10 cellular contexts compared by ENCODE assay signal in the genomic region with DNA sequence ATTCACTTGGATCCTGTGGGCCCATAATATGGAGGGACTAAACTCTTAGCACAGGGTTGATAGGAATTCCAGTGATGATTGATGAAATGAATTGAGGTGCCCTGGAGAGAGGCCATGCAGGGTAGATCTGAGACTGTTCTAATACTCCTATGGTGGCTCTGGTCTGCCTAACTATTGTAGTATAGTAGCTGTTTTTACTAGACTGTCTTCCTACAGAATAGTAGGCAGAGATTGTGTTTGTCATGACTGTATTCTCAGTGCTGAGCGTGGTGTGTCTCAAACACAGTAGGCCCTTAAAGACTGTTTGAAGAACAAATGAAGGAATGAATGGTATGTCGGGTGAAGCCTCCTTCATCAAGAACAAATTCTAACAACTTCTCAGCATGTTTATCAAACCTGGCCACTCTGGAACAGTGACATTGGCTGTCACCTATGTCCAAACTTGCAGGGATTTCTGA.
A peak's percentile ranks its signal among the peaks of the same experiment; 100 is the strongest.
DNase-seq lines count a peak whose midpoint lies in the region; ATAC-seq lines count a peak whose summit lies in the region.
"Had no signal": no experiment of that assay in that cellular context is flagged by ENCODE, and none has a peak within 500 bp of the region (broad histone marks: within the 10 kb centered on the region; RNA-seq: fewer than 3 reads in every experiment).

No MANE protein-coding gene starts in this region.

- no peaks in the 10 kb centered on the region for H3K9me3 ChIP-seq in T-helper 17 cell (ENCODE audit: control insufficient read depth, low read length, poor library complexity, severe bottlenecking)
- H3K9me3 ChIP-seq: BE2C had no signal

- no peaks in the 10 kb centered on the region for H3K27me3 Mint-ChIP-seq in activated naive CD8-positive, alpha-beta T cell treated with anti-CD3 and anti-CD28 coated beads, Interleukin-2, amount 10 ng/mL, durations not matched to agents 7 days and 5 days
- no peaks in the 10 kb centered on the region for H3K27me3 Mint-ChIP-seq in activated naive CD8-positive, alpha-beta T cell treated with anti-CD3 and anti-CD28 coated beads, Interleukin-2, amount 50 U/mL, for 24 hours
- H3K27me3 Mint-ChIP-seq in T-helper 17 cell = peaks cover 4% of the 10 kb centered on the region
- H3K27me3 Mint-ChIP-seq: IgD-negative memory B cell had no signal

- ATAC-seq in activated naive CD8-positive, alpha-beta T cell treated with anti-CD3 and anti-CD28 coated beads, Interleukin-2, amount 10 ng/mL, durations not matched to agents 7 days and 5 days (ENCODE audit: low read depth) = peak; percentile 35
- no peak for ATAC-seq in activated naive CD8-positive, alpha-beta T cell treated with anti-CD3 and anti-CD28 coated beads, Interleukin-2, amount 50 U/mL, for 24 hours
- ATAC-seq in T-helper 17 cell (peak; percentile 45), left lobe of liver (peak; percentile 25)

- H3K4me3 Mint-ChIP-seq in activated naive CD8-positive, alpha-beta T cell treated with anti-CD3 and anti-CD28 coated beads, Interleukin-2, amount 10 ng/mL, durations not matched to agents 7 days and 5 days = no peak overlapping the region
- no peak overlapping the region for H3K4me3 Mint-ChIP-seq in activated naive CD8-positive, alpha-beta T cell treated with anti-CD3 and anti-CD28 coated beads, Interleukin-2, amount 50 U/mL, for 24 hours
- H3K4me3 Mint-ChIP-seq in T-helper 17 cell = no peak overlapping the region
- H3K4me3 Mint-ChIP-seq: IgD-negative memory B cell had no signal

- POLR2A ChIA-PET in activated naive CD8-positive, alpha-beta T cell treated with anti-CD3 and anti-CD28 coated beads, Interleukin-2, amount 10 ng/mL, durations not matched to agents 7 days and 5 days (lab: Charles Lee) = interaction anchor here (0.7 to 2.6 kb wide), 5 partner anchors 9 to 451 kb away, joined by 3 to 12 read pairs (median 5); a partner anchor contains a TSS

- WGBS in urinary bladder = 45% methylated on average over 2 of the region's 2 CpGs

- no peaks in the 10 kb centered on the region for H3K36me3 ChIP-seq in urinary bladder (ENCODE audit: insufficient read depth)
- H3K36me3 ChIP-seq: BE2C had no signal

- H3K27ac ChIP-seq in urinary bladder (ENCODE audit: low read depth) = peak overlapping the region; percentile 82

- peaks cover 11% of the 10 kb centered on the region for H3K4me1 Mint-ChIP-seq in activated naive CD8-positive, alpha-beta T cell treated with anti-CD3 and anti-CD28 coated beads, Interleukin-2, amount 10 ng/mL, durations not matched to agents 7 days and 5 days
- H3K4me1 Mint-ChIP-seq in activated naive CD8-positive, alpha-beta T cell treated with anti-CD3 and anti-CD28 coated beads, Interleukin-2, amount 50 U/mL, for 24 hours = peaks cover 13% of the 10 kb centered on the region
- H3K4me1 Mint-ChIP-seq in T-helper 17 cell = peaks cover 4% of the 10 kb centered on the region

- H3K4me1 ChIP-seq in urinary bladder (ENCODE audit: insufficient read depth) = peaks cover 2% of the 10 kb centered on the region

- no peak for DNase-seq in activated naive CD8-positive, alpha-beta T cell treated with anti-CD3 and anti-CD28 coated beads, Interleukin-2, amount 10 ng/mL, durations not matched to agents 7 days and 5 days
- no peak for DNase-seq in activated naive CD8-positive, alpha-beta T cell treated with anti-CD3 and anti-CD28 coated beads, Interleukin-2, amount 50 U/mL, for 24 hours
- DNase-seq in T-helper 17 cell = no peak
- no peak for DNase-seq in left lobe of liver (ENCODE audit: low spot score)
- DNase-seq in effector CD8-positive, alpha-beta T cell (lab: John Stamatoyannopoulos, UW) = no peak
- no peak for DNase-seq in COLO668 (lab: John Stamatoyannopoulos, UW; ENCODE audit: unreplicated experiment)
- no peak for DNase-seq in NCI-H2081 (lab: John Stamatoyannopoulos, UW)

- peaks cover 4% of the 10 kb centered on the region for H3K36me3 Mint-ChIP-seq in activated naive CD8-positive, alpha-beta T cell treated with anti-CD3 and anti-CD28 coated beads, Interleukin-2, amount 10 ng/mL, durations not matched to agents 7 days and 5 days
- no peaks in the 10 kb centered on the region for H3K36me3 Mint-ChIP-seq in activated naive CD8-positive, alpha-beta T cell treated with anti-CD3 and anti-CD28 coated beads, Interleukin-2, amount 50 U/mL, for 24 hours (ENCODE audit: low read depth)
- H3K36me3 Mint-ChIP-seq in T-helper 17 cell (ENCODE audit: low read depth) = no peaks in the 10 kb centered on the region

- peaks cover 3% of the 10 kb centered on the region for H3K9me3 Mint-ChIP-seq in activated naive CD8-positive, alpha-beta T cell treated with anti-CD3 and anti-CD28 coated beads, Interleukin-2, amount 10 ng/mL, durations not matched to agents 7 days and 5 days
- H3K9me3 Mint-ChIP-seq in activated naive CD8-positive, alpha-beta T cell treated with anti-CD3 and anti-CD28 coated beads, Interleukin-2, amount 50 U/mL, for 24 hours = no peaks in the 10 kb centered on the region
- H3K9me3 Mint-ChIP-seq: IgD-negative memory B cell had no signal

- H3K27ac Mint-ChIP-seq in activated naive CD8-positive, alpha-beta T cell treated with anti-CD3 and anti-CD28 coated beads, Interleukin-2, amount 10 ng/mL, durations not matched to agents 7 days and 5 days = no peak overlapping the region
- no peak overlapping the region for H3K27ac Mint-ChIP-seq in activated naive CD8-positive, alpha-beta T cell treated with anti-CD3 and anti-CD28 coated beads, Interleukin-2, amount 50 U/mL, for 24 hours
- H3K27ac Mint-ChIP-seq in T-helper 17 cell = no peak overlapping the region
- H3K27ac Mint-ChIP-seq: IgD-negative memory B cell had no signal

- no peak overlapping the region for H3K4me3 ChIP-seq in urinary bladder (ENCODE audit: low read depth, low read length)
